Comparison of ENCODE assay signal across 32 cellular contexts in the genomic region with DNA sequence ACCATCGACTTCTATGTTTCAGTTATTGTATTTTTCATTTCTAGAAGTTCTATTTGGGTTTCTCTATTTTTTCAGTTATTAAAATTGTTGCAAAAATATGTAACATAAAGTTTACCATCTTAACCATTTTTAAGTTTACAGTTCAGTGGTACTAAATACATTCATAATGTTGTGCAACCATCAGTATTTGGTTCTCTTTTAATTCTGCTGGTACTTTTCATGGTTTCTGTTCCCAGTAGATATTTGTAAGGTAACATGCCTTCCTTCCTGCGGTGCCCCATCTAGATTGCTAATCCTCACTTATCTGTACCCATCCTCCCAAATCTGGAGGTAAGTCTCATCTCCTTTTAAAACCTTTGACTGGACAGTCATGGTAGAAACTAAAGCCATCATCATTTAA. TPM values are rescaled to one million over a fixed set of nuclear protein-coding genes. Genes with fewer than 3 reads are reported as not detected.
A peak's percentile ranks its signal among the peaks of the same experiment; 100 is the strongest.
DNase-seq lines count a peak whose midpoint lies in the region; ATAC-seq and TF ChIP-seq lines count a peak whose summit lies in the region.
"Had no signal": no experiment of that assay in that cellular context is flagged by ENCODE, and none has a peak within 500 bp of the region (broad histone marks: within the 10 kb centered on the region; RNA-seq: fewer than 3 reads in every experiment).

No MANE protein-coding gene starts in this region.

- peaks cover 25% of the 10 kb centered on the region for H3K4me1 Mint-ChIP-seq in stimulated activated memory B cell treated with anti-CD40 and anti-IgM and Interleukin-4, amounts not matched to agents 10 μg/mL and 1 μg/mL and 100 μg/mL, for 72 hours
- H3K4me1 Mint-ChIP-seq: brain had no signal

- no peak overlapping the region for H3K4me3 ChIP-seq in Panc1 (ENCODE audit: low read depth in 2 of 2, low read length in 2 of 2)
- H3K4me3 ChIP-seq: dorsolateral prefrontal cortex, gastroesophageal sphincter, lung, MG63, pancreas, skin epidermis, suprapubic skin, upper lobe of right lung had no signal

- POLR2A ChIA-PET in Panc1 (lab: Charles Lee), result no interaction called here

- H3K27ac ChIP-seq in Panc1 (ENCODE audit: low read length) (peak overlapping the region; percentile 75), epithelial cell of prostate (peak overlapping the region; percentile 58)
- H3K27ac ChIP-seq: dorsolateral prefrontal cortex, gastroesophageal sphincter, pancreas, skin epidermis, suprapubic skin, upper lobe of right lung had no signal

- no peaks in the 10 kb centered on the region for H3K36me3 ChIP-seq in Panc1 (ENCODE audit: control insufficient read depth, insufficient read depth, low read length)
- H3K36me3 ChIP-seq: gastroesophageal sphincter, MG63, pancreas, suprapubic skin, upper lobe of right lung had no signal

- peak overlapping the region; percentile 17 for H3K27ac Mint-ChIP-seq in stimulated activated memory B cell treated with anti-CD40 and anti-IgM and Interleukin-4, amounts not matched to agents 10 μg/mL and 1 μg/mL and 100 μg/mL, for 72 hours
- H3K27ac Mint-ChIP-seq: activated CD8-positive, alpha-beta T cell treated with anti-CD3 and anti-CD28 coated beads for 36 hours; activated naive CD4-positive, alpha-beta T cell treated with anti-CD3 and anti-CD28 coated beads, Interleukin-2, amount 10 ng/mL, durations not matched to agents 7 days and 5 days; brain; T-helper 2 cell treated with Interferon-gamma antibody and Interleukin-4, amounts not matched to agents 5 μg/mL and 100 μg/mL, for 36 hours had no signal

- no peak overlapping the region for H3K4me3 Mint-ChIP-seq in stimulated activated memory B cell treated with anti-CD40 and anti-IgM and Interleukin-4, amounts not matched to agents 10 μg/mL and 1 μg/mL and 100 μg/mL, for 72 hours
- H3K4me3 Mint-ChIP-seq: activated CD8-positive, alpha-beta T cell treated with anti-CD3 and anti-CD28 coated beads for 36 hours; activated naive CD4-positive, alpha-beta T cell treated with anti-CD3 and anti-CD28 coated beads, Interleukin-2, amount 10 ng/mL, durations not matched to agents 7 days and 5 days; brain; CD4-positive, CD25-positive, alpha-beta regulatory T cell; T-helper 2 cell treated with Interferon-gamma antibody and Interleukin-4, amounts not matched to agents 5 μg/mL and 100 μg/mL, for 36 hours had no signal

- in situ Hi-C loops in Panc1 (cut with HindIII; ENCODE audit: low pct_unique_long_range_greater_than_20kb, low sequenced_read_pairs), result no loop called here

- H3K9me3 ChIP-seq in Panc1 (ENCODE audit: control insufficient read depth, insufficient read depth, low read depth, low read length), result no peaks in the 10 kb centered on the region
- H3K9me3 ChIP-seq: gastroesophageal sphincter, pancreas, suprapubic skin, upper lobe of right lung had no signal

- H3K9me3 Mint-ChIP-seq in stimulated activated memory B cell treated with anti-CD40 and anti-IgM and Interleukin-4, amounts not matched to agents 10 μg/mL and 1 μg/mL and 100 μg/mL, for 72 hours, result no peaks in the 10 kb centered on the region
- H3K9me3 Mint-ChIP-seq: activated CD8-positive, alpha-beta T cell treated with anti-CD3 and anti-CD28 coated beads for 36 hours; activated naive CD4-positive, alpha-beta T cell treated with anti-CD3 and anti-CD28 coated beads, Interleukin-2, amount 10 ng/mL, durations not matched to agents 7 days and 5 days; CD4-positive, CD25-positive, alpha-beta regulatory T cell; T-helper 2 cell treated with Interferon-gamma antibody and Interleukin-4, amounts not matched to agents 5 μg/mL and 100 μg/mL, for 36 hours had no signal

- BruUV-seq in Panc1 (replicated peaks; lab: Mats Ljungman, UMichigan), result no TSS peak

- no peaks in the 10 kb centered on the region for H3K36me3 Mint-ChIP-seq in stimulated activated memory B cell treated with anti-CD40 and anti-IgM and Interleukin-4, amounts not matched to agents 10 μg/mL and 1 μg/mL and 100 μg/mL, for 72 hours
- H3K36me3 Mint-ChIP-seq: activated naive CD4-positive, alpha-beta T cell treated with anti-CD3 and anti-CD28 coated beads, Interleukin-2, amount 10 ng/mL, durations not matched to agents 7 days and 5 days; brain; CD4-positive, CD25-positive, alpha-beta regulatory T cell had no signal

- no peaks in the 10 kb centered on the region for H3K27me3 Mint-ChIP-seq in stimulated activated memory B cell treated with anti-CD40 and anti-IgM and Interleukin-4, amounts not matched to agents 10 μg/mL and 1 μg/mL and 100 μg/mL, for 72 hours
- H3K27me3 Mint-ChIP-seq: activated CD8-positive, alpha-beta T cell treated with anti-CD3 and anti-CD28 coated beads for 36 hours had no signal

- ATAC-seq in Panc1, result no peak
- no peak for ATAC-seq in stimulated activated memory B cell treated with anti-CD40 and anti-IgM and Interleukin-4, amounts not matched to agents 10 μg/mL and 1 μg/mL and 100 μg/mL, for 72 hours
- no peak for ATAC-seq in HG02610 (IDR thresholded peaks at IDR 0.05; ENCODE audit: unreplicated experiment)
- ATAC-seq: activated CD8-positive, alpha-beta T cell treated with anti-CD3 and anti-CD28 coated beads for 36 hours; gastroesophageal sphincter; pancreas; Right ventricle myocardium inferior; upper lobe of right lung had no signal

- CTCF ChIA-PET in Panc1 (lab: Charles Lee), result no interaction called here

- peaks cover 4% of the 10 kb centered on the region; the same call in 1 of the 2 replicates for H3K4me1 ChIP-seq in Panc1 (ENCODE audit: control insufficient read depth, insufficient read depth, low read length)
- H3K4me1 ChIP-seq: pancreas, suprapubic skin, upper lobe of right lung had no signal

- intact Hi-C loops in Panc1 (cut with micrococcal nuclease; ENCODE audit: unreplicated experiment), result no loop called here

- DNase-seq in NOMO-1 treated with DMSO at 0.1 percent for 48 hours (lab: John Stamatoyannopoulos, UW; ENCODE audit: unreplicated experiment) (peak; percentile 26), NOMO-1 treated with dmso at 0.1 percent for 144 hours (lab: John Stamatoyannopoulos, UW; ENCODE audit: unreplicated experiment) (no peak), Panc1 (ENCODE audit: low read depth, low spot score) (no peak), epithelial cell of prostate (ENCODE audit: low read depth, low spot score) (no peak), NCI-H1436 (lab: John Stamatoyannopoulos, UW) (no peak), occipital lobe (lab: John Stamatoyannopoulos, UW) (no peak)
- DNase-seq: 8988T; activated CD4-positive, alpha-beta T cell treated with anti-CD3 and anti-CD28 coated beads for 1 hour; activated CD8-positive, alpha-beta T cell treated with anti-CD3 and anti-CD28 coated beads for 36 hours; activated naive CD4-positive, alpha-beta T cell treated with anti-CD3 and anti-CD28 coated beads, Interleukin-2, amount 10 ng/mL, durations not matched to agents 7 days and 5 days; CD4-positive, CD25-positive, alpha-beta regulatory T cell; dorsolateral prefrontal cortex; KG1; NCI-H1436 treated with DMSO at 0.1 percent for 48 hours; NCI-H2107; NCI-H446 treated with DMSO at 0.1 percent for 48 hours; NCI-H82; OCI-M1; pancreas; stimulated activated naive CD4-positive, alpha-beta T cell treated with Interleukin-2 at 50 U/mL for 16 hours; upper lobe of right lung had no signal

- H3K27me3 ChIP-seq in Panc1 (ENCODE audit: control insufficient read depth, insufficient read depth, low read length), result no peaks in the 10 kb centered on the region
- H3K27me3 ChIP-seq: dorsolateral prefrontal cortex, gastroesophageal sphincter, MG63, pancreas, suprapubic skin, upper lobe of right lung had no signal

- no peak for TF ChIP-seq CTCF in Panc1 (IDR thresholded peaks at IDR 0.05)

RNA-seq across cellular contexts. Expression of gene TGM2, which starts 47.9 kb away (rescaled TPM):
- total RNA-seq in Panc1 (2021; ENCODE audit: unreplicated experiment), result 113 TPM
- 205 TPM for polyA plus RNA-seq in Panc1 (2012; ENCODE audit: insufficient read length)
- total RNA-seq in occipital lobe, result 3.7 TPM
- total RNA-seq: activated CD8-positive, alpha-beta T cell treated with anti-CD3 and anti-CD28 coated beads for 36 hours; CD4-positive, CD25-positive, alpha-beta regulatory T cell had no signal
- polyA plus RNA-seq: neural cell had no signal

Comparison
In these comparisons a context has a peak if more than half of its experiments do, and no peak if none do; other contexts are left out.
1. RNA of gene TGM2, which starts 47.9 kb away (total RNA-seq): 113 TPM in Panc1 (single experiment); 3.7 TPM in occipital lobe (single experiment); every median in the first group is over 10 times any median in the second.